In the genomic region with DNA sequence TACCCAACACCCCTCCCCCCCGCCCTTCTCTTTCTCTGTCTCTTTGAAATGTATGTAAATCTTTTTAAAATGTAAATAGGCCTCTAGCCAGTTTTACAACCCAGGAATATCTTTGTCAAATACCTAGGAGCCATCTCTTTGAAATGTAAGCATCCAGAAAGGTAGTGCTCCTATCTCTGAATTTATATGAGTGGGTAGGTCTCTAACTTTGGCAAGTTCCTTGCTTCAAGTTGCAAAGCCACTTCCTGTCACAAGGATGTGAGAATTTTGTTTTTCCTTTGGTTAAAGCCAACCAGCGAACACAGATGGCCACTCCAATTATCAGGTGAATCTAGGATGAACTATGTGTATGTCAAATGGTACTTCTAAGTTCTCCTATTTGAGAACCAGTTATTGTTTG, we compare ENCODE assay signal across 1 cellular context.
TF ChIP-seq lines count a peak whose summit lies in the region.

No MANE protein-coding gene starts in this region.

TF ChIP-seq in WTC11, 78 proteins besides CTCF, POLR2A, EP300 and RAD21 (continued from another document):
- no peak for TF ChIP-seq AR (CRISPR knock-in tag; IDR thresholded peaks at IDR 0.05)
- TF ChIP-seq, protein P1, sequence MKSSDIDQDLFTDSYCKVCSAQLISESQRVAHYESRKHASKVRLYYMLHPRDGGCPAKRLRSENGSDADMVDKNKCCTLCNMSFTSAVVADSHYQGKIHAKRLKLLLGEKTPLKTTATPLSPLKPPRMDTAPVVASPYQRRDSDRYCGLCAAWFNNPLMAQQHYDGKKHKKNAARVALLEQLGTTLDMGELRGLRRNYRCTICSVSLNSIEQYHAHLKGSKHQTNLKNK (CRISPR knock-in tag; IDR thresholded peaks at IDR 0.05), result no peak
- no peak for TF ChIP-seq NFE2L1 (CRISPR knock-in tag; IDR thresholded peaks at IDR 0.05)
- no peak for TF ChIP-seq PRDM15 (CRISPR knock-in tag; IDR thresholded peaks at IDR 0.05)
- TF ChIP-seq E2F5 (CRISPR knock-in tag; IDR thresholded peaks at IDR 0.05), result no peak
- no peak for TF ChIP-seq ELF4 (CRISPR knock-in tag; IDR thresholded peaks at IDR 0.05; ENCODE audit: low read depth)
